In the genomic region with DNA sequence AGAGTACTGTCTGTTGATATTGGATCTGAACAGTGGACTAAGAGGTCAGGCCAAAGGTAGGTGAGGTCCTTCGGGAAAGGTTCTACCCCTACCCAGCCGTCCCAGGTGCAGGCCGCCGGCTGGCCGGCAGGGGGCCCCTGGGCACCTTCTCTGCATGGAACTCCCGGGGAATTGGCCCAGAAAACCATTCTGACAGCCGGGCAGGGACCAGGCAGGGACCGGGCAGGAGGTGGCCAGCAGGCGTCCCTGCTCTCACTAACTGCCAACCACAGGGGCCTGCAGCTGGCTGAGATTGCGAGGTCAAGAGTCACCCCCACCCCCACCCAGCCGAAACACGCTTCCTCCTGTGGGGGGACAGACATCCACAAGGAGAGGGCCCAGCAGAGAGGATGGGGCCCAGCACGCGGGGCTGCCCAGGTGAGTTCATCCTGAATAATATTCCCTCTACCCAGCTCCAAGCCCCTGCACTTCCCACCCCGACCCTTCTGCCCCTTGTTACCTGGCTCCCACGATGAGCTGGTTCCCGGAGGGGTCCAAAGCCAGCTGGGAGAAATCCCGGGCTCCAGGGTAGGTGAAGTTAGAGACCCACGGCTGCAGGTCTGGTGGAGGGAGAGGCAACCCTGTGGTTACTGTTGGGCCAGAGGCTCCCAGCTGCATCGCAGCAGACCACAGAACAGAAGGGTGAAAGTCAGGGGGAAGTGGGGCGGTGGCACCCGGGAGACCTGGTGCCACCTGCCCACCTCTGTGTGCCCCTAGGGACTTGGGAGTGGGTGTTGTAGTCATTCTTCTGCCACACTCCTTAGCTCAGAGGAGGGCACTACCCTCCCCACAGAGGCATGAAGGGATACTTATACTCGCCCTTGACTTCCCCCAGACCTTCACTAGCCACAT, we compare ENCODE assay signal across 8 cellular contexts.
DNase-seq lines count a peak whose midpoint lies in the region; ATAC-seq, FAIRE-seq and TF ChIP-seq lines count a peak whose summit lies in the region.

No MANE protein-coding gene starts in this region.

- no peak for FAIRE-seq in K562 (lab: Jason Lieb, UNC)

- WGBS in K562 (ENCODE audit: insufficient coverage, low coverage, missing lambda C conversion rate), result 4% methylated on average over 12 of the region's 23 CpGs
- WGBS in iPS DF 6.9 (ENCODE audit: insufficient coverage, insufficient read length), result no CpG with 5 or more reads among the region's 23 CpGs
- 42% methylated on average over 23 of the region's 23 CpGs for WGBS in smooth muscle cell (ENCODE audit: low lambda C conversion rate)

- CTCF ChIA-PET in OCI-LY7 (lab: Charles Lee; ENCODE audit: unreplicated experiment) (interaction anchor here (0.6 to 1.1 kb wide), 3 partner anchors 74 to 480 kb away, joined by 3 read pairs; no protein-coding TSS in a partner anchor), K562 (lab: Yijun Ruan, JAX; ENCODE audit: low intra/inter-chr PET ratio) (no interaction called here)

- no peaks in the 10 kb centered on the region for H4K20me1 ChIP-seq in OCI-LY7 (ENCODE audit: insufficient read depth, low read length)
- no peaks in the 10 kb centered on the region; the same call in 1 of the 2 replicates for H4K20me1 ChIP-seq in K562 (replicated peaks; ENCODE audit: control insufficient read depth, insufficient read depth, low read length)
- no peaks in the 10 kb centered on the region for H4K20me1 ChIP-seq in smooth muscle cell (ENCODE audit: low read depth)

- no peak overlapping the region for H3K9ac ChIP-seq in K562 (ENCODE audit: insufficient read depth in 1 of 2, low read depth in 2 of 2, low read length in 2 of 2)
- H3K9ac ChIP-seq in smooth muscle cell (ENCODE audit: low read depth), result no peak overlapping the region

- H3K4me2 ChIP-seq in OCI-LY7 (ENCODE audit: low read length) (no peak overlapping the region), K562 (ENCODE audit: insufficient read depth, low read length) (no peak overlapping the region), smooth muscle cell (no peak overlapping the region)

- no peak overlapping the region for H3K4me3 ChIP-seq in OCI-LY7 (ENCODE audit: low read depth, low read length, poor library complexity, severe bottlenecking)
- H3K4me3 ChIP-seq in K562, result no peak overlapping the region
- no peak overlapping the region for H3K4me3 ChIP-seq in iPS DF 6.9 (ENCODE audit: low read length)
- H3K4me3 ChIP-seq in smooth muscle cell, result no peak overlapping the region

- DNase-seq in DMS53 (lab: John Stamatoyannopoulos, UW) (peak; percentile 84), OCI-LY7 (ENCODE audit: low spot score) (peak; percentile 36), K562 (ENCODE audit: extremely low read depth in 1 of 4, low spot score in 3 of 4) (peak; percentile 48 to 67 (median 64)), iPS DF 6.9 (ENCODE audit: low read depth, low spot score) (peak; percentile 50), smooth muscle cell (lab: John Stamatoyannopoulos, UW; ENCODE audit: unreplicated experiment) (peak; percentile 35), NOMO-1 treated with DMSO at 0.1 percent for 48 hours (lab: John Stamatoyannopoulos, UW; ENCODE audit: unreplicated experiment) (no peak)

- H3K27me3 ChIP-seq in K562 (ENCODE audit: control insufficient read depth in 2 of 2, insufficient read depth in 2 of 2, low read length in 2 of 2) (peaks cover 0 to 10% of the 10 kb centered on the region in 2 experiments; a peak in 2 of 5 replicates), iPS DF 6.9 (ENCODE audit: control insufficient read depth, insufficient read depth, low read length) (no peaks in the 10 kb centered on the region), smooth muscle cell (ENCODE audit: low read depth) (no peaks in the 10 kb centered on the region)

- no peak for TF ChIP-seq POLR2A in K562 (conservative IDR thresholded peaks at IDR 0.05)

- intact Hi-C loops in OCI-LY7 (cut with micrococcal nuclease; ENCODE audit: unreplicated experiment) (loop anchor here (1.0 to 5.0 kb wide), 2 partner anchors 85 to 314 kb away; no protein-coding TSS in a partner anchor), K562 (cut with micrococcal nuclease) (loop anchor here (2.0 to 10.0 kb wide), 3 partner anchors 86 to 378 kb away; a partner anchor contains a TSS)

- H3K9me3 ChIP-seq in OCI-LY7 (ENCODE audit: low read length) (no peaks in the 10 kb centered on the region), K562 (replicated peaks; ENCODE audit: control insufficient read depth, insufficient read depth, low read depth, low read length) (no peaks in the 10 kb centered on the region), iPS DF 6.9 (ENCODE audit: control insufficient read depth, insufficient read depth, low read length) (no peaks in the 10 kb centered on the region), smooth muscle cell (replicated peaks; ENCODE audit: low read depth) (no peaks in the 10 kb centered on the region)

- no peak for TF ChIP-seq EP300 in K562 (IDR thresholded peaks at IDR 0.05; ENCODE audit: low read length)

- BruUV-seq in OCI-LY7 (replicated peaks; lab: Mats Ljungman, UMichigan) (no TSS peak), K562 (replicated peaks; lab: Mats Ljungman, UMichigan) (no TSS peak)

- peak; percentile 62 for ATAC-seq in HG02759 (IDR thresholded peaks at IDR 0.05; ENCODE audit: unreplicated experiment)
- ATAC-seq in K562, result peak; percentile 86
- ATAC-seq in HG03439 (IDR thresholded peaks at IDR 0.05; ENCODE audit: unreplicated experiment), result no peak

- in situ Hi-C loops in K562 (cut with MboI), result loop anchor here (10.0 kb wide), 1 partner anchor 868 kb away; no protein-coding TSS in a partner anchor

- H2AFZ ChIP-seq in OCI-LY7 (ENCODE audit: low read length) (no peak overlapping the region), K562 (ENCODE audit: low read depth, low read length) (no peak overlapping the region), smooth muscle cell (ENCODE audit: low read depth) (no peak overlapping the region)

- TF ChIP-seq CTCF in OCI-LY7 (conservative IDR thresholded peaks at IDR 0.05; ENCODE audit: low read length), result peak; percentile 91
- peak; percentile 69 to 79 (median 79) for TF ChIP-seq CTCF in K562 (IDR thresholded peaks at IDR 0.05 in 2 of 3, conservative IDR thresholded peaks at IDR 0.05 in 1 of 3; ENCODE audit: insufficient read depth in 2 of 3, low read depth in 1 of 3, low read length in 3 of 3)
- TF ChIP-seq CTCF in smooth muscle cell (IDR thresholded peaks at IDR 0.05; ENCODE audit: borderline replicate concordance, insufficient read depth, poor library complexity, severe bottlenecking), result peak; percentile 97

- H3K36me3 ChIP-seq in OCI-LY7 (ENCODE audit: insufficient read depth, low read length) (no peaks in the 10 kb centered on the region), K562 (ENCODE audit: control insufficient read depth, insufficient read depth, low read length) (no peaks in the 10 kb centered on the region), iPS DF 6.9 (ENCODE audit: control insufficient read depth, insufficient read depth, low read length) (no peaks in the 10 kb centered on the region), smooth muscle cell (ENCODE audit: low read depth) (no peaks in the 10 kb centered on the region)

- H3K27ac ChIP-seq in OCI-LY7 (ENCODE audit: low read depth, low read length, poor library complexity, severe bottlenecking) (no peak overlapping the region), K562 (ENCODE audit: extremely low read depth, low read depth, low read length) (no peak overlapping the region), iPS DF 6.9 (ENCODE audit: low read length) (no peak overlapping the region), smooth muscle cell (ENCODE audit: low read depth) (no peak overlapping the region)

- POLR2A ChIA-PET in OCI-LY7 (lab: Charles Lee) (no interaction called here), K562 (lab: Yijun Ruan, JAX) (interaction anchor here (0.7 kb wide), 1 partner anchor 1197 kb away, joined by 3 read pairs; no protein-coding TSS in a partner anchor)

- H3F3A ChIP-seq in smooth muscle cell (ENCODE audit: low read depth), result no peaks in the 10 kb centered on the region

- no peaks in the 10 kb centered on the region for H3K79me2 ChIP-seq in OCI-LY7 (ENCODE audit: insufficient read depth, low read depth, low read length)
- no peaks in the 10 kb centered on the region for H3K79me2 ChIP-seq in K562 (ENCODE audit: control insufficient read depth, insufficient read depth, low read length)
- H3K79me2 ChIP-seq in smooth muscle cell (ENCODE audit: low read depth), result no peaks in the 10 kb centered on the region

- H3K4me1 ChIP-seq in OCI-LY7 (ENCODE audit: insufficient read depth, low read length, poor library complexity, severe bottlenecking) (no peaks in the 10 kb centered on the region), K562 (replicated peaks in 1 of 2; ENCODE audit: control insufficient read depth in 2 of 2, insufficient read depth in 2 of 2, low read length in 2 of 2) (peaks cover 5 to 8% of the 10 kb centered on the region in 2 experiments; a peak in 3 of 5 replicates), iPS DF 6.9 (ENCODE audit: control insufficient read depth, insufficient read depth, low read length) (no peaks in the 10 kb centered on the region), smooth muscle cell (ENCODE audit: low read depth) (peaks cover 11% of the 10 kb centered on the region)

- H3K9me1 ChIP-seq in K562 (ENCODE audit: control insufficient read depth, insufficient read depth, low read length), result no peaks in the 10 kb centered on the region

- no peaks in the 10 kb centered on the region for H3K9me2 ChIP-seq in OCI-LY7 (ENCODE audit: insufficient read depth, low read length)

- TF ChIP-seq RAD21 in K562 (CRISPR knock-in tag; conservative IDR thresholded peaks at IDR 0.05 in 1 of 2, IDR thresholded peaks at IDR 0.05 in 1 of 2), result peak; percentile 43 to 74; a peak in 3 of 4 replicates

TF ChIP-seq in K562, 482 proteins besides CTCF, POLR2A, EP300 and RAD21:
- TF ChIP-seq, protein P1, sequence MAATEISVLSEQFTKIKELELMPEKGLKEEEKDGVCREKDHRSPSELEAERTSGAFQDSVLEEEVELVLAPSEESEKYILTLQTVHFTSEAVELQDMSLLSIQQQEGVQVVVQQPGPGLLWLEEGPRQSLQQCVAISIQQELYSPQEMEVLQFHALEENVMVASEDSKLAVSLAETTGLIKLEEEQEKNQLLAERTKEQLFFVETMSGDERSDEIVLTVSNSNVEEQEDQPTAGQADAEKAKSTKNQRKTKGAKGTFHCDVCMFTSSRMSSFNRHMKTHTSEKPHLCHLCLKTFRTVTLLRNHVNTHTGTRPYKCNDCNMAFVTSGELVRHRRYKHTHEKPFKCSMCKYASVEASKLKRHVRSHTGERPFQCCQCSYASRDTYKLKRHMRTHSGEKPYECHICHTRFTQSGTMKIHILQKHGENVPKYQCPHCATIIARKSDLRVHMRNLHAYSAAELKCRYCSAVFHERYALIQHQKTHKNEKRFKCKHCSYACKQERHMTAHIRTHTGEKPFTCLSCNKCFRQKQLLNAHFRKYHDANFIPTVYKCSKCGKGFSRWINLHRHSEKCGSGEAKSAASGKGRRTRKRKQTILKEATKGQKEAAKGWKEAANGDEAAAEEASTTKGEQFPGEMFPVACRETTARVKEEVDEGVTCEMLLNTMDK (IDR thresholded peaks at IDR 0.05; ENCODE audit: borderline replicate concordance, insufficient read depth, low read depth, low read length, poor library complexity, severe bottlenecking), result peak; percentile 27
- TF ChIP-seq SMC3 (conservative IDR thresholded peaks at IDR 0.05; ENCODE audit: insufficient read depth, low read depth, low read length) (peak; percentile 61), ETV1 (tag; conservative IDR thresholded peaks at IDR 0.05; ENCODE audit: low read depth) (no peak)
TF ChIP-seq in K562: peak in this region for 2.
